In the genomic region with DNA sequence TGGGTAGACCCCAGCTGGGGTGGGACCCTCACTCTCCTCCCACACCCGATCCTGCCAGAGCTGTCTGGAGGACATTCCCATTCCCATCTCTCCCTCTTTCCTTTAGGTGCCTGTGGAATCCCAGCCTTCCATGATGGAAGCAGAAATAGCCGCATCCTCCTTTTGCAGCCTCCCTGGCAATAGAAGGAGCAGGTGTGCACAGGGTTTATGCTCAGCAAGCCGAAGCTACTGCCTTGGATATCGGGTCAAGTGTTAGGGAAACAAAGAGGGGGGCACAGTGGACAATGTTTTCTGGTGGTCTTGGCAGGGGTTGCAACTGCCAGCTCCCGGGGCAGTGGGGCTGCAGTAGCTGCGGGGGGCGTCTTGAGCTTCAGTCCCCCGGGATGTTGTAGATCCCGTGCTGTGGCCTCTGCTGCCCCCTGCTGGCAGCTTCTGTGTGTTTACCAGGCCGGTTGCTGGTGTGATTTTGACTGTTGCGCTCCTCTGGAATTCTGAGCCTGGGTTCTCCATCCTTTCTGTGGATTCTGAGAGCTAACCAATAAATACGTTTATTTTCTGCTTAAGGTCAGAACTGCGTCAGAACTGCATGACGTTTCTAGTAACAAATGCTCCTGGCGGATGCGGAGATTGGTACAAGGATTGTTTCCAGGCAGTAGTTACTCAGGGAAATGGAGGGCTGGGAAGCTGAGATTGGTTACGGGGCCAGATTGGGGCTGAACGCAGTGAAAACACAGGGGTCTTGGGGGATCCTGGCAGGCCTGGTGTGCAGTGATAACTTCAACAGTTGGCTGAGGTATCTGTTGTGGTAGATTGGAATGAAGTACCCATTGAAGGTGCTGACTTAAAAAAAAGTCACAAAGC, we compare ENCODE assay signal across 8 cellular contexts. TPM values are rescaled to one million over a fixed set of nuclear protein-coding genes. Genes with fewer than 3 reads are reported as not detected.
DNase-seq lines count a peak whose midpoint lies in the region; ATAC-seq and TF ChIP-seq lines count a peak whose summit lies in the region.
"Not testable (repeated sequence)": the region's sequence is repeated elsewhere in the genome, so short reads cannot be mapped to it uniquely, and the experiment has no call there.

No MANE protein-coding gene starts in this region.

- H3K4me1 Mint-ChIP-seq in activated CD8-positive, alpha-beta T cell treated with anti-CD3 and anti-CD28 coated beads, Interleukin-2, amount 10 ng/mL, durations not matched to agents 7 days and 5 days (ENCODE audit: low read depth): peaks cover 18% of the 10 kb centered on the region

- H3K79me2 ChIP-seq in KMS-11 (ENCODE audit: insufficient read depth, low read depth): not testable (repeated sequence)

- H3K36me3 ChIP-seq in KMS-11 (ENCODE audit: insufficient read depth); sigmoid colon; tibial nerve: not testable (repeated sequence)

- not testable (repeated sequence) for TF ChIP-seq EP300 in sigmoid colon (IDR thresholded peaks at IDR 0.05); tibial nerve (IDR thresholded peaks at IDR 0.05)

- peak; percentile 81 for ATAC-seq in activated CD8-positive, alpha-beta T cell treated with anti-CD3 and anti-CD28 coated beads, Interleukin-2, amount 10 ng/mL, durations not matched to agents 7 days and 5 days

- POLR2A ChIA-PET in activated CD8-positive, alpha-beta T cell treated with anti-CD3 and anti-CD28 coated beads, Interleukin-2, amount 10 ng/mL, durations not matched to agents 7 days and 5 days (lab: Charles Lee): not testable (repeated sequence)

- H3K4me2 ChIP-seq in KMS-11: not testable (repeated sequence)

- not testable (repeated sequence) for H3K27ac ChIP-seq in KMS-11; caudate nucleus (ENCODE audit: low read depth, low read length); sigmoid colon; tibial nerve

- H3K4me3 Mint-ChIP-seq in activated CD8-positive, alpha-beta T cell treated with anti-CD3 and anti-CD28 coated beads, Interleukin-2, amount 10 ng/mL, durations not matched to agents 7 days and 5 days: not testable (repeated sequence)

- DNase-seq in EL (peak; percentile 41), OCI-M1 (lab: John Stamatoyannopoulos, UW) (peak; percentile 87), caudate nucleus (lab: John Stamatoyannopoulos, UW) (peak in 51 of 61 donors; percentile 3 to 71 (median 28)), islet precursor cell (peak; percentile 68), tibial nerve (ENCODE audit: low spot score in 2 of 2) (peak; percentile 43 to 70)
- DNase-seq in activated CD8-positive, alpha-beta T cell treated with anti-CD3 and anti-CD28 coated beads, Interleukin-2, amount 10 ng/mL, durations not matched to agents 7 days and 5 days: peak; percentile 72
- DNase-seq in sigmoid colon: not testable (repeated sequence)

- H3K27ac Mint-ChIP-seq in activated CD8-positive, alpha-beta T cell treated with anti-CD3 and anti-CD28 coated beads, Interleukin-2, amount 10 ng/mL, durations not matched to agents 7 days and 5 days: not testable (repeated sequence)

- intact Hi-C loops in sigmoid colon (cut with DNase I): not testable (repeated sequence)

- H3K4me1 ChIP-seq in KMS-11 (ENCODE audit: low read depth, poor library complexity, severe bottlenecking); sigmoid colon; tibial nerve: not testable (repeated sequence)

- TF ChIP-seq CTCF in KMS-11 (conservative IDR thresholded peaks at IDR 0.05; ENCODE audit: low read depth, low read length) (peak; percentile 84), sigmoid colon (IDR thresholded peaks at IDR 0.05) (peak in 3 of 4 experiments; percentile 18 to 75 (median 62)), tibial nerve (IDR thresholded peaks at IDR 0.05) (peak; percentile 37 to 69 (median 63))

- CTCF ChIA-PET in activated CD8-positive, alpha-beta T cell treated with anti-CD3 and anti-CD28 coated beads, Interleukin-2, amount 10 ng/mL, durations not matched to agents 7 days and 5 days (lab: Charles Lee): interaction anchor here (0.8 to 5.5 kb wide), 22 partner anchors 10 to 1314 kb away, joined by 3 to 48 read pairs (median 4); partner anchors contain the start of genes AZGP1, FIS1, PLOD3 and TRIM56

- H3K4me3 ChIP-seq in KMS-11 (IDR thresholded peaks at IDR 0.05; ENCODE audit: insufficient read depth, low read depth, low read length); sigmoid colon; tibial nerve: not testable (repeated sequence)

- not testable (repeated sequence) for H3K9me3 Mint-ChIP-seq in activated CD8-positive, alpha-beta T cell treated with anti-CD3 and anti-CD28 coated beads, Interleukin-2, amount 10 ng/mL, durations not matched to agents 7 days and 5 days (ENCODE audit: insufficient read depth)

- H3K27me3 Mint-ChIP-seq in activated CD8-positive, alpha-beta T cell treated with anti-CD3 and anti-CD28 coated beads, Interleukin-2, amount 10 ng/mL, durations not matched to agents 7 days and 5 days (ENCODE audit: low read depth): peaks cover 20% of the 10 kb centered on the region

- peaks cover 85% of the 10 kb centered on the region for H3K27me3 ChIP-seq in KMS-11 (ENCODE audit: insufficient read depth, low read depth)
- H3K27me3 ChIP-seq in sigmoid colon: peaks cover 3 to 55% (median 25%) of the 10 kb centered on the region in 3 donors
- peaks cover 0 to 47% of the 10 kb centered on the region in 2 donors for H3K27me3 ChIP-seq in tibial nerve

- not testable (repeated sequence) for H3K36me3 Mint-ChIP-seq in activated CD8-positive, alpha-beta T cell treated with anti-CD3 and anti-CD28 coated beads, Interleukin-2, amount 10 ng/mL, durations not matched to agents 7 days and 5 days (ENCODE audit: low read depth)

- not testable (repeated sequence) for H3K9ac ChIP-seq in KMS-11

- H2AFZ ChIP-seq in KMS-11 (ENCODE audit: low read depth): not testable (repeated sequence)

- not testable (repeated sequence) for H4K20me1 ChIP-seq in KMS-11 (ENCODE audit: insufficient read depth)

- H3K9me3 ChIP-seq in sigmoid colon, tibial nerve: not testable (repeated sequence)

- WGBS in sigmoid colon, 2 donors: 14 to 24% methylated on average over 17 to 18 of the region's 18 CpGs
- WGBS in tibial nerve, 2 donors: 22 to 30% methylated on average over 15 to 16 of the region's 18 CpGs

- TF ChIP-seq POLR2A in sigmoid colon (IDR thresholded peaks at IDR 0.05); tibial nerve (IDR thresholded peaks at IDR 0.05): not testable (repeated sequence)

RNA-seq across cellular contexts. Expression of gene IFT22, which starts 31.2 kb away (rescaled TPM):
- total RNA-seq in activated CD8-positive, alpha-beta T cell treated with anti-CD3 and anti-CD28 coated beads, Interleukin-2, amount 10 ng/mL, durations not matched to agents 7 days and 5 days: 10 to 100 TPM in 1 of 2 experiments, 1 to 10 TPM in 1; 9.9 to 11.1 TPM
- total RNA-seq in sigmoid colon (10 to 100 TPM; 30.7 to 38.5 (median 32.0) TPM), tibial nerve (10 to 100 TPM; 18.0 to 25.9 (median 20.6) TPM)
- polyA plus RNA-seq in sigmoid colon: 10 to 100 TPM in 2 of 3 donors, 1 to 10 TPM in 1; 7.6 to 19.2 (median 11.9) TPM

RNA-seq across cellular contexts. Expression of gene FIS1, which starts 45.5 kb away (rescaled TPM):
- total RNA-seq in activated CD8-positive, alpha-beta T cell treated with anti-CD3 and anti-CD28 coated beads, Interleukin-2, amount 10 ng/mL, durations not matched to agents 7 days and 5 days: 100 to 1,000 TPM; 103 to 108 TPM
- total RNA-seq in sigmoid colon (100 to 1,000 TPM; 237 to 443 (median 426) TPM), tibial nerve (100 to 1,000 TPM; 235 to 371 (median 348) TPM)
- polyA plus RNA-seq in sigmoid colon: 100 to 1,000 TPM; 190 to 284 (median 252) TPM

RNA-seq across cellular contexts. Expression of gene CLDN15, which starts 52.8 kb away (rescaled TPM):
- 10 to 100 TPM; 19.6 to 21.2 TPM for total RNA-seq in activated CD8-positive, alpha-beta T cell treated with anti-CD3 and anti-CD28 coated beads, Interleukin-2, amount 10 ng/mL, durations not matched to agents 7 days and 5 days
- total RNA-seq in sigmoid colon: 10 to 100 TPM in 1 of 4 donors, 1 to 10 TPM in 3; 2.5 to 16.3 (median 3.9) TPM
- polyA plus RNA-seq in sigmoid colon: 10 to 100 TPM in 1 of 3 donors, 1 to 10 TPM in 2; 3.6 to 14.2 (median 9.0) TPM
- 10 to 100 TPM; 12.0 to 34.8 (median 25.6) TPM for total RNA-seq in tibial nerve
